In genomic region chr7:103240806-103241205, GRCh38 we compare ENCODE assay signal across 15 cellular contexts. TPM values are rescaled to one million over a fixed set of nuclear protein-coding genes. Genes with fewer than 3 reads are reported as not detected.
DNase-seq lines count a peak whose midpoint lies in the region; ATAC-seq, FAIRE-seq and TF ChIP-seq lines count a peak whose summit lies in the region.
"Had no signal": no experiment of that assay in that cellular context is flagged by ENCODE, and none has a peak within 500 bp of the region (broad histone marks: within the 10 kb centered on the region; RNA-seq: fewer than 3 reads in every experiment).

No MANE protein-coding gene starts in this region.

- no peak for TF ChIP-seq EP300 in HepG2 (IDR thresholded peaks at IDR 0.05; ENCODE audit: low read depth in 2 of 2, low read length in 2 of 2)
- TF ChIP-seq EP300 in HepG2 (CRISPR knock-in tag; IDR thresholded peaks at IDR 0.05; ENCODE audit: borderline replicate concordance): no peak

- TF ChIP-seq POLR2A in HepG2 (IDR thresholded peaks at IDR 0.05; ENCODE audit: insufficient read depth in 1 of 2, low read depth in 2 of 2, low read length in 2 of 2): no peak

- POLR2A ChIA-PET in HepG2 (lab: Yijun Ruan, JAX): no interaction called here

- H3K9ac ChIP-seq in liver (ENCODE audit: low read depth in 1 of 2, low read length in 2 of 2): no peak overlapping the region
- H3K9ac ChIP-seq in HepG2 (ENCODE audit: insufficient read depth, low read depth, low read length): no peak overlapping the region

- H3K36me3 ChIP-seq in liver (ENCODE audit: control insufficient read depth in 4 of 4, insufficient read depth in 3 of 4, low read depth in 1 of 4, low read length in 3 of 4): no peaks in the 10 kb centered on the region
- H3K36me3 ChIP-seq in HepG2 (replicated peaks in 1 of 2; ENCODE audit: control insufficient read depth in 1 of 2, insufficient read depth in 2 of 2, low read length in 2 of 2): no peaks in the 10 kb centered on the region
- H3K36me3 ChIP-seq: BE2C had no signal

- CTCF ChIA-PET in HepG2 (lab: Yijun Ruan, JAX; ENCODE audit: low intra/inter-chr PET ratio, low total read pairs): no interaction called here

- no peak for ATAC-seq in HepG2
- no peak for ATAC-seq in GM19452 (IDR thresholded peaks at IDR 0.05; ENCODE audit: unreplicated experiment)

- DNase-seq in HepG2 (ENCODE audit: low spot score) (no peak), fibroblast of peridontal ligament (ENCODE audit: extremely low read depth) (peak; percentile 1), mucosa of gallbladder (ENCODE audit: low spot score) (peak; percentile 12), middle frontal gyrus (ENCODE audit: extremely low spot score, low spot score) (no peak), NCI-H1092 (lab: John Stamatoyannopoulos, UW) (no peak)
- DNase-seq: BE2C; CD4-positive, alpha-beta memory T cell; DMS79 treated with DMSO at 0.1 percent for 48 hours; EL; GOT3; H9 had no signal

- no peak for FAIRE-seq in HepG2 (lab: Jason Lieb, UNC)
- FAIRE-seq: GM12892 had no signal

- in situ Hi-C loops in HepG2 (cut with HindIII; ENCODE audit: extremely low pct_ligation_motif_present, low pct_unique_long_range_greater_than_20kb): no loop called here

- H4K20me1 ChIP-seq in HepG2 (ENCODE audit: insufficient read depth, low read length): no peaks in the 10 kb centered on the region

- TF ChIP-seq RAD21 in liver (IDR thresholded peaks at IDR 0.05) (peak in 1 of 2 donors; percentile 29), HepG2 (CRISPR knock-in tag; IDR thresholded peaks at IDR 0.05) (no peak)

- H3K27ac ChIP-seq in liver (ENCODE audit: low read depth in 1 of 2, low read length in 2 of 2) (no peak overlapping the region), HepG2 (ENCODE audit: extremely low read length, insufficient read depth, low read length) (no peak overlapping the region)
- H3K27ac ChIP-seq: C4-2B had no signal

- no TSS peak for BruUV-seq in HepG2 (replicated peaks; lab: Mats Ljungman, UMichigan)

- 34% methylated on average over 6 of the region's 6 CpGs for WGBS in liver
- 20% methylated on average over 6 of the region's 6 CpGs for WGBS in HepG2 (ENCODE audit: low lambda C conversion rate)

- no peak for TF ChIP-seq CTCF in liver (IDR thresholded peaks at IDR 0.05; ENCODE audit: low read depth, low read length, missing input control)
- TF ChIP-seq CTCF in HepG2 (CRISPR knock-in tag; IDR thresholded peaks at IDR 0.05): no peak

- intact Hi-C loops in HepG2 (cut with micrococcal nuclease; ENCODE audit: unreplicated experiment): no loop called here

- H3K4me3 ChIP-seq in liver (ENCODE audit: low read depth in 1 of 3, low read length in 3 of 3): no peak overlapping the region
- no peak overlapping the region for H3K4me3 ChIP-seq in HepG2 (replicated peaks in 1 of 3; ENCODE audit: insufficient read depth in 1 of 3, low read depth in 2 of 3, low read length in 3 of 3)

- no peak overlapping the region for H2AFZ ChIP-seq in HepG2 (ENCODE audit: low read length)

- H3K9me3 ChIP-seq in liver (ENCODE audit: control insufficient read depth in 4 of 4, low read length in 3 of 4): no peaks in the 10 kb centered on the region
- no peaks in the 10 kb centered on the region for H3K9me3 ChIP-seq in HepG2 (ENCODE audit: low read length)
- H3K9me3 ChIP-seq: BE2C had no signal

- H3K4me1 ChIP-seq in liver (ENCODE audit: control insufficient read depth in 4 of 4, insufficient read depth in 4 of 4, low read length in 3 of 4) (peaks cover 0 to 4% (median 0%) of the 10 kb centered on the region in 4 donors), HepG2 (ENCODE audit: insufficient read depth, low read length) (no peaks in the 10 kb centered on the region)
- H3K4me1 ChIP-seq: BE2C had no signal

- no peak overlapping the region for H3K4me2 ChIP-seq in HepG2 (ENCODE audit: low read depth, low read length)

- H3K79me2 ChIP-seq in HepG2 (ENCODE audit: insufficient read depth, low read length): no peaks in the 10 kb centered on the region

- no peaks in the 10 kb centered on the region for H3K27me3 ChIP-seq in liver (ENCODE audit: control insufficient read depth in 4 of 4, insufficient read depth in 4 of 4, low read length in 3 of 4)
- H3K27me3 ChIP-seq in HepG2 (ENCODE audit: control insufficient read depth in 1 of 2, insufficient read depth in 2 of 2, low read length in 2 of 2): no peaks in the 10 kb centered on the region
- H3K27me3 ChIP-seq: BE2C had no signal

TF ChIP-seq in liver, 16 proteins besides CTCF, POLR2A, EP300 and RAD21:
- peak in 1 of 2 donors; percentile 39 for TF ChIP-seq RXRA (IDR thresholded peaks at IDR 0.05)
- no peak for TF ChIP-seq YY1 (IDR thresholded peaks at IDR 0.05)
- peak; percentile 21 for TF ChIP-seq SP1 (IDR thresholded peaks at IDR 0.05)
- peak; percentile 3 to 33 for TF ChIP-seq HNF4A (conservative IDR thresholded peaks at IDR 0.05)

TF ChIP-seq in HepG2, 621 proteins besides CTCF, POLR2A, EP300 and RAD21 (continues in another document):
- TF ChIP-seq GATAD1 (CRISPR knock-in tag; IDR thresholded peaks at IDR 0.05) (no peak), HOMEZ (CRISPR knock-in tag; IDR thresholded peaks at IDR 0.05; ENCODE audit: low read depth) (no peak), TOPORS (CRISPR knock-in tag; IDR thresholded peaks at IDR 0.05) (no peak), ZNF224 (CRISPR knock-in tag; IDR thresholded peaks at IDR 0.05) (no peak), ZNF724P (CRISPR knock-in tag; IDR thresholded peaks at IDR 0.05; ENCODE audit: borderline replicate concordance) (no peak)

RNA-seq across cellular contexts. Expression of gene PMPCB, which starts 56.4 kb away (rescaled TPM):
- total RNA-seq in liver: 10 to 100 TPM; 43.3 to 51.0 TPM
- 10 to 100 TPM; 56.5 to 59.9 TPM for polyA plus RNA-seq in liver
- total RNA-seq in HepG2 (2016; rRNA removed; fragmentation: Illumina TruSeq; extraction: Trizol): 75.9 and 80.8 TPM in 2 replicates
- 10.3 and 10.9 TPM in 2 replicates for total RNA-seq in HepG2 (2016; cell fraction: cytosol; rRNA removed; fragmentation: Illumina TruSeq; extraction: Trizol; ENCODE audit: low read depth)
- 74.2 and 81.6 TPM in 2 replicates for total RNA-seq in HepG2 (2016; cell fraction: insoluble cytoplasmic fraction; rRNA removed; fragmentation: Illumina TruSeq; extraction: Trizol)
- 24.9 and 31.0 TPM in 2 replicates for total RNA-seq in HepG2 (2016; cell fraction: membrane; rRNA removed; fragmentation: Illumina TruSeq; extraction: Trizol)
- 60.5 and 65.2 TPM in 2 replicates for total RNA-seq in HepG2 (2016; cell fraction: nucleus; rRNA removed; fragmentation: Illumina TruSeq; extraction: Trizol)
- 94.2 and 124 TPM in 2 replicates for polyA plus RNA-seq in HepG2 (2011; rRNA removed)
- polyA plus RNA-seq in HepG2 (2011; cell fraction: cytosol; rRNA removed): 64.0 and 87.7 TPM in 2 replicates
- 124 and 132 TPM in 2 replicates for polyA plus RNA-seq in HepG2 (2011; cell fraction: nucleus; rRNA removed)
- polyA plus RNA-seq in HepG2 (2012): 83.3 and 103 TPM in 2 replicates
- 11.4 and 12.8 TPM in 2 replicates for polyA plus RNA-seq in HepG2 (2016; cell fraction: cytosol; fragmentation: Illumina TruSeq; extraction: Trizol; ENCODE audit: low read depth)
- polyA plus RNA-seq in HepG2 (2016; cell fraction: insoluble cytoplasmic fraction; fragmentation: Illumina TruSeq; extraction: Trizol; ENCODE audit: low read depth): 71.3 and 72.3 TPM in 2 replicates
- 19.0 and 23.5 TPM in 2 replicates for polyA plus RNA-seq in HepG2 (2016; cell fraction: membrane; fragmentation: Illumina TruSeq; extraction: Trizol; ENCODE audit: low read depth)
- polyA plus RNA-seq in HepG2 (2016; cell fraction: nucleus; fragmentation: Illumina TruSeq; extraction: Trizol; ENCODE audit: insufficient read depth, low read depth): 114 and 128 TPM in 2 replicates
- 21.2 and 28.8 TPM in 2 replicates for polyA minus RNA-seq in HepG2 (2011; rRNA and poly(A)+ RNA removed; ENCODE audit: low replicate concordance)
- polyA minus RNA-seq in HepG2 (2011; cell fraction: cytosol; rRNA and poly(A)+ RNA removed): 41.1 and 42.2 TPM in 2 replicates
- polyA minus RNA-seq in HepG2 (2011; cell fraction: nucleus; rRNA and poly(A)+ RNA removed): 51.8 and 58.2 TPM in 2 replicates
- 50.8 TPM for total RNA-seq in mucosa of gallbladder

Comparison
In these comparisons a context has a peak if more than half of its experiments do, and no peak if none do; other contexts are left out.
1. DNase-seq: peak in fibroblast of peridontal ligament (single experiment) and mucosa of gallbladder (single experiment); none in HepG2 (single experiment), middle frontal gyrus (single experiment) and NCI-H1092 (single experiment).